In the genomic region with DNA sequence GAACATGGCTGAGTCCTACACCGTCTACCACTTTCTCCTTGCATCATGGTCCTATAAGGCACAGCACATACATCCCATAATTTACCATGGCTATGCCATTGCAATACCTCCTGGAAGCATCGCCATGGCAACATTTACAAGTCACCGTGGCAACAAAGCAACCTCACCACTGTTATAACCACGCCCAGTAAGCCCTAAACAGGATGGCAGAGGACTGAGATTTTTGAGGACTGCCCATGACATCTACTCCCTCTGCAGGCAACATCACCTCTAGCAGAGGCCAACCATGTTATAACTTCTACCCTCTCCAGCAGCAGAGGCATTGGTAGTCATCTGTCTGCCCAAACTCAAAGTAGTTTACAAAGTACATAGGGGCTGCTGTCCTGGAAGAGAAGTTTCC, we compare ENCODE assay signal across 13 cellular contexts. TPM values are rescaled to one million over a fixed set of nuclear protein-coding genes. Genes with fewer than 3 reads are reported as not detected.
DNase-seq lines count a peak whose midpoint lies in the region; ATAC-seq and TF ChIP-seq lines count a peak whose summit lies in the region.
"Had no signal": no experiment of that assay in that cellular context is flagged by ENCODE, and none has a peak within 500 bp of the region (broad histone marks: within the 10 kb centered on the region; RNA-seq: fewer than 3 reads in every experiment).

No MANE protein-coding gene starts in this region.

- peak; percentile 75 for ATAC-seq in naive thymus-derived CD4-positive, alpha-beta T cell

- no peak overlapping the region for H3K9ac ChIP-seq in Karpas-422 (ENCODE audit: low read length)

- DNase-seq in activated CD4-positive, alpha-beta T cell treated with anti-CD3 and anti-CD28 coated beads, Interleukin-2, amount 10 ng/mL, durations not matched to agents 24 days and 14 days: peak; percentile 78
- DNase-seq in activated CD4-positive, alpha-beta T cell treated with anti-CD3 and anti-CD28 coated beads, Interleukin-2, amount 50 U/mL, for 1 hour: no peak
- DNase-seq in Karpas-422: peak; percentile 46
- DNase-seq in activated CD4-positive, alpha-beta memory T cell treated with anti-CD3 and anti-CD28 coated beads, Interleukin-2, amount 10 ng/mL, durations not matched to agents 7 days and 5 days: peak; percentile 42
- peak in 2 of 9 donors; percentile 35 to 39 for DNase-seq in naive thymus-derived CD4-positive, alpha-beta T cell
- no peak for DNase-seq in putamen (ENCODE audit: low spot score)
- no peak for DNase-seq in HEK293T (ENCODE audit: extremely low spot score)
- DNase-seq in C1 segment of cervical spinal cord (lab: John Stamatoyannopoulos, UW): no peak
- DNase-seq: endodermal cell; stimulated activated CD4-positive, alpha-beta T cell treated with anti-CD3 and anti-CD28 coated beads, Interleukin-2, amount 100 ng/mL, for 48 hours had no signal

- H3K27me3 ChIP-seq in Karpas-422 (ENCODE audit: low read length): no peaks in the 10 kb centered on the region
- H3K27me3 ChIP-seq in naive thymus-derived CD4-positive, alpha-beta T cell (ENCODE audit: control insufficient read depth in 2 of 2, insufficient read depth in 2 of 2, low read length in 2 of 2): no peaks in the 10 kb centered on the region
- H3K27me3 ChIP-seq: neutrophil had no signal

- H3K9me3 Mint-ChIP-seq in activated CD4-positive, alpha-beta T cell treated with anti-CD3 and anti-CD28 coated beads, Interleukin-2, amount 10 ng/mL, durations not matched to agents 24 days and 14 days: no peaks in the 10 kb centered on the region
- H3K9me3 Mint-ChIP-seq in activated CD4-positive, alpha-beta memory T cell treated with anti-CD3 and anti-CD28 coated beads, Interleukin-2, amount 10 ng/mL, durations not matched to agents 7 days and 5 days: no peaks in the 10 kb centered on the region
- no peaks in the 10 kb centered on the region for H3K9me3 Mint-ChIP-seq in naive thymus-derived CD4-positive, alpha-beta T cell

- no peaks in the 10 kb centered on the region for H3K9me3 ChIP-seq in Karpas-422 (ENCODE audit: low read length)
- H3K9me3 ChIP-seq in naive thymus-derived CD4-positive, alpha-beta T cell (ENCODE audit: control insufficient read depth in 2 of 3, low read length in 3 of 3): no peaks in the 10 kb centered on the region
- H3K9me3 ChIP-seq: Caco-2, neutrophil had no signal

- H3K4me1 ChIP-seq in Karpas-422 (ENCODE audit: low read length): peaks cover 9% of the 10 kb centered on the region
- H3K4me1 ChIP-seq in naive thymus-derived CD4-positive, alpha-beta T cell (ENCODE audit: control insufficient read depth in 2 of 2, insufficient read depth in 2 of 2, low read length in 2 of 2): peaks cover 0 to 33% of the 10 kb centered on the region in 2 donors
- H3K4me1 ChIP-seq: Caco-2 had no signal

- H3K4me3 Mint-ChIP-seq in activated CD4-positive, alpha-beta T cell treated with anti-CD3 and anti-CD28 coated beads, Interleukin-2, amount 10 ng/mL, durations not matched to agents 24 days and 14 days: no peak overlapping the region
- H3K4me3 Mint-ChIP-seq in activated CD4-positive, alpha-beta memory T cell treated with anti-CD3 and anti-CD28 coated beads, Interleukin-2, amount 10 ng/mL, durations not matched to agents 7 days and 5 days: no peak overlapping the region
- peak overlapping the region in 2 of 10 donors; percentile 11 to 12 for H3K4me3 Mint-ChIP-seq in naive thymus-derived CD4-positive, alpha-beta T cell
- H3K4me3 Mint-ChIP-seq: endodermal cell had no signal

- H3K9me2 ChIP-seq in Karpas-422 (replicated peaks; ENCODE audit: insufficient read depth, low read length): no peaks in the 10 kb centered on the region

- H3K4me2 ChIP-seq in Karpas-422 (ENCODE audit: low read depth, low read length, poor library complexity, severe bottlenecking): no peak overlapping the region

- H2AFZ ChIP-seq in Karpas-422 (ENCODE audit: low read length): no peak overlapping the region

- peak overlapping the region; percentile 13 for H3K27ac Mint-ChIP-seq in activated CD4-positive, alpha-beta T cell treated with anti-CD3 and anti-CD28 coated beads, Interleukin-2, amount 10 ng/mL, durations not matched to agents 24 days and 14 days
- H3K27ac Mint-ChIP-seq in activated CD4-positive, alpha-beta memory T cell treated with anti-CD3 and anti-CD28 coated beads, Interleukin-2, amount 10 ng/mL, durations not matched to agents 7 days and 5 days: peak overlapping the region; percentile 53
- peak overlapping the region in 8 of 9 donors; percentile 19 to 81 (median 40) for H3K27ac Mint-ChIP-seq in naive thymus-derived CD4-positive, alpha-beta T cell
- H3K27ac Mint-ChIP-seq: endodermal cell had no signal

- no peak overlapping the region for H3K4me3 ChIP-seq in Karpas-422 (ENCODE audit: low read length)
- no peak overlapping the region for H3K4me3 ChIP-seq in naive thymus-derived CD4-positive, alpha-beta T cell (ENCODE audit: low read length)

- H3K4me1 Mint-ChIP-seq in activated CD4-positive, alpha-beta T cell treated with anti-CD3 and anti-CD28 coated beads, Interleukin-2, amount 10 ng/mL, durations not matched to agents 24 days and 14 days: peaks cover 49% of the 10 kb centered on the region
- peaks cover 72% of the 10 kb centered on the region for H3K4me1 Mint-ChIP-seq in activated CD4-positive, alpha-beta memory T cell treated with anti-CD3 and anti-CD28 coated beads, Interleukin-2, amount 10 ng/mL, durations not matched to agents 7 days and 5 days
- H3K4me1 Mint-ChIP-seq in naive thymus-derived CD4-positive, alpha-beta T cell: peaks cover 22 to 71% (median 65%) of the 10 kb centered on the region in 7 donors

- peaks cover 58% of the 10 kb centered on the region for H3K36me3 Mint-ChIP-seq in activated CD4-positive, alpha-beta T cell treated with anti-CD3 and anti-CD28 coated beads, Interleukin-2, amount 10 ng/mL, durations not matched to agents 24 days and 14 days (ENCODE audit: low read depth)
- H3K36me3 Mint-ChIP-seq in activated CD4-positive, alpha-beta memory T cell treated with anti-CD3 and anti-CD28 coated beads, Interleukin-2, amount 10 ng/mL, durations not matched to agents 7 days and 5 days (ENCODE audit: low read depth): peaks cover 76% of the 10 kb centered on the region
- peaks cover 0 to 49% (median 8%) of the 10 kb centered on the region in 5 donors for H3K36me3 Mint-ChIP-seq in naive thymus-derived CD4-positive, alpha-beta T cell

- no peaks in the 10 kb centered on the region for H3K36me3 ChIP-seq in Karpas-422 (ENCODE audit: insufficient read depth, low read length)
- H3K36me3 ChIP-seq in naive thymus-derived CD4-positive, alpha-beta T cell (ENCODE audit: control insufficient read depth in 2 of 3, insufficient read depth in 3 of 3, low read length in 3 of 3): peaks cover 9 to 44% (median 19%) of the 10 kb centered on the region in 3 experiments

- POLR2A ChIA-PET in activated CD4-positive, alpha-beta memory T cell treated with anti-CD3 and anti-CD28 coated beads, Interleukin-2, amount 10 ng/mL, durations not matched to agents 7 days and 5 days (lab: Charles Lee): interaction anchor here (1.4 kb wide), 1 partner anchor 109 kb away, joined by 3 read pairs; no protein-coding TSS in a partner anchor
- POLR2A ChIA-PET in naive thymus-derived CD4-positive, alpha-beta T cell (lab: Charles Lee): no interaction called here
- POLR2A ChIA-PET in HEK293T (lab: Yijun Ruan, JAX): no interaction called here

- H3K27ac ChIP-seq in Karpas-422 (ENCODE audit: low read length): no peak overlapping the region
- H3K27ac ChIP-seq in naive thymus-derived CD4-positive, alpha-beta T cell (ENCODE audit: low read depth, low read length): no peak overlapping the region
- H3K27ac ChIP-seq: HL-60, neutrophil had no signal

- H4K20me1 ChIP-seq in Karpas-422 (ENCODE audit: insufficient read depth, low read depth, low read length): 0 out of 2 replicates have a peak, but pooled peaks cover 33% of the 10 kb centered on the region

- H3K27me3 Mint-ChIP-seq in activated CD4-positive, alpha-beta T cell treated with anti-CD3 and anti-CD28 coated beads, Interleukin-2, amount 10 ng/mL, durations not matched to agents 24 days and 14 days: no peaks in the 10 kb centered on the region
- H3K27me3 Mint-ChIP-seq in activated CD4-positive, alpha-beta memory T cell treated with anti-CD3 and anti-CD28 coated beads, Interleukin-2, amount 10 ng/mL, durations not matched to agents 7 days and 5 days: no peaks in the 10 kb centered on the region
- H3K27me3 Mint-ChIP-seq in naive thymus-derived CD4-positive, alpha-beta T cell: no peaks in the 10 kb centered on the region

- peaks cover 7% of the 10 kb centered on the region; the same call in 1 of the 2 replicates for H3K79me2 ChIP-seq in Karpas-422 (ENCODE audit: low read length)

- CTCF ChIA-PET in activated CD4-positive, alpha-beta memory T cell treated with anti-CD3 and anti-CD28 coated beads, Interleukin-2, amount 10 ng/mL, durations not matched to agents 7 days and 5 days (lab: Charles Lee): no interaction called here
- CTCF ChIA-PET in naive thymus-derived CD4-positive, alpha-beta T cell (lab: Charles Lee): no interaction called here
- CTCF ChIA-PET in HEK293T (lab: Yijun Ruan, JAX): no interaction called here

- intact Hi-C loops in activated CD4-positive, alpha-beta T cell treated with anti-CD3 and anti-CD28 coated beads, Interleukin-2, amount 10 ng/mL, durations not matched to agents 24 days and 14 days (cut with micrococcal nuclease): loop anchor here (10.0 kb wide), 2 partner anchors 53 to 333 kb away; no protein-coding TSS in a partner anchor
- intact Hi-C loops in naive thymus-derived CD4-positive, alpha-beta T cell (cut with micrococcal nuclease): loop anchor here (1.0 to 5.0 kb wide), 4 partner anchors 56 to 337 kb away; no protein-coding TSS in a partner anchor

TF ChIP-seq in HEK293T, 16 proteins besides CTCF, POLR2A, EP300 and RAD21:
- no peak for TF ChIP-seq FOXM1 (IDR thresholded peaks at IDR 0.05; ENCODE audit: borderline replicate concordance)
- no peak for TF ChIP-seq L3MBTL2 (conservative IDR thresholded peaks at IDR 0.05)

RNA-seq across cellular contexts. Expression of a gene that starts 29.7 kb away (rescaled TPM):
- 61.0 and 64.5 TPM in 2 replicates for total RNA-seq in activated CD4-positive, alpha-beta T cell treated with anti-CD3 and anti-CD28 coated beads, Interleukin-2, amount 10 ng/mL, durations not matched to agents 24 days and 14 days
- total RNA-seq in Karpas-422 (2014; rRNA removed; shearing (Covaris generic); ENCODE audit: low replicate concordance): 43.7 and 49.9 TPM in 2 replicates
- 10 to 100 TPM; 46.6 to 46.8 TPM for total RNA-seq in activated CD4-positive, alpha-beta memory T cell treated with anti-CD3 and anti-CD28 coated beads, Interleukin-2, amount 10 ng/mL, durations not matched to agents 7 days and 5 days
- total RNA-seq in naive thymus-derived CD4-positive, alpha-beta T cell: 10 to 100 TPM; 23.3 to 55.2 (median 43.3) TPM
- 1 to 10 TPM; 3.8 to 9.1 TPM for polyA plus RNA-seq in naive thymus-derived CD4-positive, alpha-beta T cell

Comparison
In these comparisons a context has a peak if more than half of its experiments do, and no peak if none do; other contexts are left out.
1. DNase-seq: peak in activated CD4-positive, alpha-beta T cell treated with anti-CD3 and anti-CD28 coated beads, Interleukin-2, amount 10 ng/mL, durations not matched to agents 24 days and 14 days (single experiment), Karpas-422 (single experiment) and activated CD4-positive, alpha-beta memory T cell treated with anti-CD3 and anti-CD28 coated beads, Interleukin-2, amount 10 ng/mL, durations not matched to agents 7 days and 5 days (single experiment); none in activated CD4-positive, alpha-beta T cell treated with anti-CD3 and anti-CD28 coated beads, Interleukin-2, amount 50 U/mL, for 1 hour (single experiment), putamen (single experiment), HEK293T (single experiment) and C1 segment of cervical spinal cord (0 of 14).
2. Peak in every context shown above with its lines, with median percentiles within 50 percentile points of each other: H3K27ac Mint-ChIP-seq.